ENCODE assay signal across 8 cellular contexts in genomic region chr2:120175000-120175581, GRCh38. TPM values are rescaled to one million over a fixed set of nuclear protein-coding genes. Genes with fewer than 3 reads are reported as not detected.
DNase-seq lines count a peak whose midpoint lies in the region; ATAC-seq and TF ChIP-seq lines count a peak whose summit lies in the region.

No MANE protein-coding gene starts in this region.

- H3K9me3 Mint-ChIP-seq in CD4-positive, CD25-positive, alpha-beta regulatory T cell, result peaks cover 0 to 1% (median 0%) of the 10 kb centered on the region in 7 donors
- H3K9me3 Mint-ChIP-seq in GM23338, result no peaks in the 10 kb centered on the region
- no peaks in the 10 kb centered on the region for H3K9me3 Mint-ChIP-seq in stimulated activated memory B cell treated with anti-CD40 and anti-IgM and Interleukin-4, amounts not matched to agents 10 μg/mL and 1 μg/mL and 100 μg/mL, for 72 hours

- H3K4me1 Mint-ChIP-seq in CD4-positive, CD25-positive, alpha-beta regulatory T cell, result peaks cover 14 to 56% (median 35%) of the 10 kb centered on the region in 4 donors
- peaks cover 23% of the 10 kb centered on the region; the same call in 2 of the 3 replicates for H3K4me1 Mint-ChIP-seq in GM23338
- H3K4me1 Mint-ChIP-seq in stimulated activated memory B cell treated with anti-CD40 and anti-IgM and Interleukin-4, amounts not matched to agents 10 μg/mL and 1 μg/mL and 100 μg/mL, for 72 hours, result peaks cover 19% of the 10 kb centered on the region

- intact Hi-C loops in adrenal gland (cut with DNase I) (loop anchor here in 1 of 2 donors (5.0 to 10.0 kb wide), 2 partner anchors 68 to 470 kb away; no protein-coding TSS in a partner anchor), left ventricle myocardium superior (cut with micrococcal nuclease) (loop anchor here (10.0 kb wide), 1 partner anchor 470 kb away; no protein-coding TSS in a partner anchor)

- WGBS in adrenal gland, 4 donors, result 13 to 25% (median 17%) methylated on average over 6 of the region's 6 CpGs

- peak; percentile 65 to 87 for TF ChIP-seq CTCF in GM23338 (conservative IDR thresholded peaks at IDR 0.05; ENCODE audit: low read depth in 2 of 2)
- TF ChIP-seq CTCF in adrenal gland (IDR thresholded peaks at IDR 0.05), result peak; percentile 58 to 83 (median 79)
- peak; percentile 68 for TF ChIP-seq CTCF in retinal pigment epithelial cell (conservative IDR thresholded peaks at IDR 0.05; ENCODE audit: low read depth, low read length)

- peak overlapping the region; percentile 47 for H3K27ac ChIP-seq in CD4-positive, CD25-positive, alpha-beta regulatory T cell (ENCODE audit: insufficient read depth, low read length, poor library complexity, severe bottlenecking)
- H3K27ac ChIP-seq in GM23338 (ENCODE audit: low read depth) (no peak overlapping the region), adrenal gland (peak overlapping the region in 1 of 5 donors; percentile 69)

- no peak for ATAC-seq in CD4-positive, CD25-positive, alpha-beta regulatory T cell (ENCODE audit: low read depth in 2 of 2)
- ATAC-seq in GM23338, result peak; percentile 21; the same call in 2 of the 3 replicates
- ATAC-seq in left ventricle myocardium superior, result peak; percentile 52
- ATAC-seq in stimulated activated memory B cell treated with anti-CD40 and anti-IgM and Interleukin-4, amounts not matched to agents 10 μg/mL and 1 μg/mL and 100 μg/mL, for 72 hours, result no peak
- no peak for ATAC-seq in GM19351 (IDR thresholded peaks at IDR 0.05; ENCODE audit: unreplicated experiment)

- no peaks in the 10 kb centered on the region for H3K9me2 ChIP-seq in GM23338 (ENCODE audit: insufficient read depth)

- H3K36me3 Mint-ChIP-seq in CD4-positive, CD25-positive, alpha-beta regulatory T cell, result peaks cover 4% of the 10 kb centered on the region
- no peaks in the 10 kb centered on the region for H3K36me3 Mint-ChIP-seq in GM23338 (ENCODE audit: low read depth)
- peaks cover 6% of the 10 kb centered on the region for H3K36me3 Mint-ChIP-seq in stimulated activated memory B cell treated with anti-CD40 and anti-IgM and Interleukin-4, amounts not matched to agents 10 μg/mL and 1 μg/mL and 100 μg/mL, for 72 hours

- peaks cover 10% of the 10 kb centered on the region for H3K27me3 Mint-ChIP-seq in CD4-positive, CD25-positive, alpha-beta regulatory T cell
- peaks cover 3% of the 10 kb centered on the region for H3K27me3 Mint-ChIP-seq in GM23338 (ENCODE audit: insufficient read depth, low read depth, poor library complexity)
- no peaks in the 10 kb centered on the region for H3K27me3 Mint-ChIP-seq in stimulated activated memory B cell treated with anti-CD40 and anti-IgM and Interleukin-4, amounts not matched to agents 10 μg/mL and 1 μg/mL and 100 μg/mL, for 72 hours

- no peaks in the 10 kb centered on the region for H3F3A ChIP-seq in GM23338 (replicated peaks; ENCODE audit: low read depth)

- no peaks in the 10 kb centered on the region for H3K27me3 ChIP-seq in CD4-positive, CD25-positive, alpha-beta regulatory T cell (ENCODE audit: control insufficient read depth, insufficient read depth, low read length)
- H3K27me3 ChIP-seq in GM23338 (ENCODE audit: insufficient read depth) (no peaks in the 10 kb centered on the region), adrenal gland (no peaks in the 10 kb centered on the region)

- no peaks in the 10 kb centered on the region for H3K79me2 ChIP-seq in GM23338 (replicated peaks; ENCODE audit: insufficient read depth)

- no peak for TF ChIP-seq POLR2A in adrenal gland (IDR thresholded peaks at IDR 0.05)

- H4K20me1 ChIP-seq in GM23338 (replicated peaks; ENCODE audit: insufficient read depth), result no peaks in the 10 kb centered on the region

- no peaks in the 10 kb centered on the region for H3K36me3 ChIP-seq in CD4-positive, CD25-positive, alpha-beta regulatory T cell (ENCODE audit: control insufficient read depth, insufficient read depth, low read length)
- H3K36me3 ChIP-seq in GM23338 (ENCODE audit: insufficient read depth) (no peaks in the 10 kb centered on the region), adrenal gland (replicated peaks in 1 of 2) (no peaks in the 10 kb centered on the region)

- H3K4me3 ChIP-seq in CD4-positive, CD25-positive, alpha-beta regulatory T cell (ENCODE audit: low read depth, low read length), result peak overlapping the region; percentile 46
- H3K4me3 ChIP-seq in GM23338 (no peak overlapping the region), adrenal gland (no peak overlapping the region), retinal pigment epithelial cell (ENCODE audit: low read length) (no peak overlapping the region)

- H3K27ac Mint-ChIP-seq in CD4-positive, CD25-positive, alpha-beta regulatory T cell, result peak overlapping the region in 1 of 3 donors; percentile 93
- H3K27ac Mint-ChIP-seq in GM23338, result no peak overlapping the region; the same call in 1 of the 2 replicates
- no peak overlapping the region for H3K27ac Mint-ChIP-seq in stimulated activated memory B cell treated with anti-CD40 and anti-IgM and Interleukin-4, amounts not matched to agents 10 μg/mL and 1 μg/mL and 100 μg/mL, for 72 hours

- peak overlapping the region in 3 of 4 donors; percentile 2 to 77 (median 22) for H3K4me3 Mint-ChIP-seq in CD4-positive, CD25-positive, alpha-beta regulatory T cell
- H3K4me3 Mint-ChIP-seq in GM23338, result no peak overlapping the region
- no peak overlapping the region for H3K4me3 Mint-ChIP-seq in stimulated activated memory B cell treated with anti-CD40 and anti-IgM and Interleukin-4, amounts not matched to agents 10 μg/mL and 1 μg/mL and 100 μg/mL, for 72 hours

- peak in 2 of 3 donors; percentile 45 to 69 for DNase-seq in CD4-positive, CD25-positive, alpha-beta regulatory T cell
- DNase-seq in GM23338 (ENCODE audit: low spot score), result peak; percentile 87
- DNase-seq in NCI-H446 treated with DMSO at 0.1 percent for 48 hours (lab: John Stamatoyannopoulos, UW), result peak; percentile 4
- peak; percentile 21 to 59 (median 37) for DNase-seq in adrenal gland
- no peak for DNase-seq in left ventricle myocardium superior
- peak; percentile 10 for DNase-seq in retinal pigment epithelial cell (ENCODE audit: low read depth)

- no peak overlapping the region for H2AFZ ChIP-seq in GM23338

- no peak overlapping the region for H3K4me2 ChIP-seq in GM23338

- H3K9me3 ChIP-seq in CD4-positive, CD25-positive, alpha-beta regulatory T cell (ENCODE audit: control insufficient read depth in 2 of 2, low read length in 2 of 2), result no peaks in the 10 kb centered on the region
- no peaks in the 10 kb centered on the region for H3K9me3 ChIP-seq in adrenal gland (replicated peaks in 1 of 3)

- peaks cover 51% of the 10 kb centered on the region for H3K4me1 ChIP-seq in CD4-positive, CD25-positive, alpha-beta regulatory T cell (ENCODE audit: control insufficient read depth, insufficient read depth, low read length, poor library complexity, severe bottlenecking)
- H3K4me1 ChIP-seq in GM23338 (ENCODE audit: insufficient read depth) (no peaks in the 10 kb centered on the region), adrenal gland (replicated peaks in 1 of 2) (peaks cover 5% of the 10 kb centered on the region in 2 donors)

TF ChIP-seq in GM23338, 12 proteins besides CTCF, POLR2A, EP300 and RAD21:
- TF ChIP-seq JUNB (IDR thresholded peaks at IDR 0.05; ENCODE audit: unreplicated experiment) (no peak), REST (IDR thresholded peaks at IDR 0.05; ENCODE audit: unreplicated experiment) (no peak), NANOG (IDR thresholded peaks at IDR 0.05; ENCODE audit: borderline replicate concordance) (no peak), ZNF114 (CRISPR knock-in tag; IDR thresholded peaks at IDR 0.05) (no peak), STAT1 (IDR thresholded peaks at IDR 0.05; ENCODE audit: unreplicated experiment) (no peak), ZNF331 (CRISPR knock-in tag; IDR thresholded peaks at IDR 0.05; ENCODE audit: low read depth) (no peak), EZH2 (IDR thresholded peaks at IDR 0.05; ENCODE audit: low read depth, unreplicated experiment) (no peak), CREB1 (CRISPR knock-in tag; IDR thresholded peaks at IDR 0.05; ENCODE audit: low read depth) (no peak)

RNA-seq across cellular contexts. Expression of gene TMEM185B, which starts 48.1 kb away (rescaled TPM):
- 23.3 TPM for total RNA-seq in CD4-positive, CD25-positive, alpha-beta regulatory T cell
- polyA plus RNA-seq in CD4-positive, CD25-positive, alpha-beta regulatory T cell, result 10 to 100 TPM; 15.6 to 19.4 (median 17.3) TPM
- 15.2 and 24.4 TPM in 2 replicates for total RNA-seq in GM23338 (2014; rRNA removed; shearing (Covaris generic))
- 3.9 and 6.1 TPM in 2 replicates for polyA plus RNA-seq in GM23338 (2016; fragmentation: Nextera tagmentation; extraction: Ambion mirVana)
- total RNA-seq in adrenal gland, result 10 to 100 TPM; 16.8 to 33.0 (median 23.0) TPM
- 10 to 100 TPM in 1 of 3 donors, 1 to 10 TPM in 2; 2.9 to 17.6 (median 5.2) TPM for polyA plus RNA-seq in adrenal gland
- 22.9 TPM for total RNA-seq in left ventricle myocardium superior

Comparison
In these comparisons a context has a peak if more than half of its experiments do, and no peak if none do; other contexts are left out.
1. ATAC-seq: peak in GM23338 (single experiment) and left ventricle myocardium superior (single experiment); none in CD4-positive, CD25-positive, alpha-beta regulatory T cell (0 of 2), stimulated activated memory B cell treated with anti-CD40 and anti-IgM and Interleukin-4, amounts not matched to agents 10 μg/mL and 1 μg/mL and 100 μg/mL, for 72 hours (single experiment) and GM19351 (single experiment).
2. H3K4me3 Mint-ChIP-seq: peak in CD4-positive, CD25-positive, alpha-beta regulatory T cell (3 of 4); none in GM23338 (single experiment) and stimulated activated memory B cell treated with anti-CD40 and anti-IgM and Interleukin-4, amounts not matched to agents 10 μg/mL and 1 μg/mL and 100 μg/mL, for 72 hours (single experiment).
3. Peak in every context shown above with its lines, with median percentiles within 50 percentile points of each other: CTCF ChIP-seq.